ENCODE assay signal across 24 cellular contexts in genomic region chr21:39353295-39353694, GRCh38.
"Had no signal": no experiment of that assay in that cellular context is flagged by ENCODE, and none has a peak within 500 bp of the region (broad histone marks: within the 10 kb centered on the region; RNA-seq: fewer than 3 reads in every experiment).

No MANE protein-coding gene starts in this region.

- H3K4me3 ChIP-seq: breast epithelium, heart left ventricle, pancreas, psoas muscle, right atrium auricular region, spleen, testis, vagina had no signal

- H3K27ac Mint-ChIP-seq: activated naive CD4-positive, alpha-beta T cell treated with anti-CD3 and anti-CD28 coated beads, Interleukin-2, amount 50 U/mL, for 72 hours; activated T-cell treated with anti-CD3 and anti-CD28 coated beads, Interleukin-2, amount 50 U/mL, for 24 hours; activated T-helper 17 cell treated with anti-CD3 and anti-CD28 coated beads, Interleukin-2, amount 50 U/mL, for 72 hours; memory B cell; nephron had no signal

- H3K27ac ChIP-seq: breast epithelium, epithelial cell of prostate, heart left ventricle, neutrophil, pancreas, psoas muscle, right atrium auricular region, spleen, testis, vagina, VCaP had no signal

- H3K9me3 Mint-ChIP-seq: activated naive CD4-positive, alpha-beta T cell treated with anti-CD3 and anti-CD28 coated beads, Interleukin-2, amount 50 U/mL, for 72 hours; activated T-cell treated with anti-CD3 and anti-CD28 coated beads, Interleukin-2, amount 50 U/mL, for 24 hours; activated T-helper 17 cell treated with anti-CD3 and anti-CD28 coated beads, Interleukin-2, amount 50 U/mL, for 72 hours; memory B cell had no signal

- ATAC-seq: activated naive CD4-positive, alpha-beta T cell treated with anti-CD3 and anti-CD28 coated beads, Interleukin-2, amount 50 U/mL, for 72 hours; activated T-helper 17 cell treated with anti-CD3 and anti-CD28 coated beads, Interleukin-2, amount 50 U/mL, for 72 hours; heart left ventricle; left colon; pancreas; psoas muscle had no signal

- H3K36me3 Mint-ChIP-seq: memory B cell had no signal

- H3K27me3 ChIP-seq: breast epithelium, heart left ventricle, neutrophil, pancreas, right atrium auricular region, spleen, testis, vagina had no signal

- DNase-seq: activated CD4-positive, alpha-beta T cell treated with anti-CD3 and anti-CD28 coated beads, Interleukin-2, amount 50 U/mL, for 1 hour; activated CD4-positive, CD25-positive, alpha-beta regulatory T cell treated with anti-CD3 and anti-CD28 coated beads, Interleukin-2, amount 50 U/mL, for 72 hours; activated T-cell treated with anti-CD3 and anti-CD28 coated beads, Interleukin-2, amount 50 U/mL, for 24 hours; cerebellar nuclear complex; cortex of kidney; heart left ventricle; left colon; pancreas; psoas muscle; spleen; stimulated activated CD4-positive, alpha-beta T cell treated with anti-CD3 and anti-CD28 coated beads, Interleukin-4, amount 100 ng/mL, for 1 hour; stimulated activated naive CD4-positive, alpha-beta T cell; testis; trophoblast cell had no signal

- H3K27me3 Mint-ChIP-seq: activated T-helper 17 cell treated with anti-CD3 and anti-CD28 coated beads, Interleukin-2, amount 50 U/mL, for 72 hours had no signal

- H3K9me3 ChIP-seq: breast epithelium, neutrophil, pancreas, psoas muscle, right atrium auricular region, spleen, testis, vagina had no signal

- H3K4me1 ChIP-seq: breast epithelium, psoas muscle, testis had no signal

- H3K36me3 ChIP-seq: breast epithelium, heart left ventricle, neutrophil, pancreas, right atrium auricular region, spleen, vagina had no signal

- H3K4me3 Mint-ChIP-seq: activated T-cell treated with anti-CD3 and anti-CD28 coated beads, Interleukin-2, amount 50 U/mL, for 24 hours; activated T-helper 17 cell treated with anti-CD3 and anti-CD28 coated beads, Interleukin-2, amount 50 U/mL, for 72 hours; memory B cell; nephron had no signal
